Comparison of ENCODE assay signal across 1 cellular context in genomic region chr2:190420822-190421221, GRCh38.
TF ChIP-seq lines count a peak whose summit lies in the region.

No MANE protein-coding gene starts in this region.

TF ChIP-seq in K562, 482 proteins besides CTCF, POLR2A, EP300 and RAD21:
- TF ChIP-seq CEBPB (tag; IDR thresholded peaks at IDR 0.05) (0 out of 2 replicates have a peak, but pooled peaks have one; percentile 7), TAF9B (IDR thresholded peaks at IDR 0.05; ENCODE audit: partially characterized antibody) (no peak)
TF ChIP-seq in K562: peak in this region for 1.
